In the genomic region with DNA sequence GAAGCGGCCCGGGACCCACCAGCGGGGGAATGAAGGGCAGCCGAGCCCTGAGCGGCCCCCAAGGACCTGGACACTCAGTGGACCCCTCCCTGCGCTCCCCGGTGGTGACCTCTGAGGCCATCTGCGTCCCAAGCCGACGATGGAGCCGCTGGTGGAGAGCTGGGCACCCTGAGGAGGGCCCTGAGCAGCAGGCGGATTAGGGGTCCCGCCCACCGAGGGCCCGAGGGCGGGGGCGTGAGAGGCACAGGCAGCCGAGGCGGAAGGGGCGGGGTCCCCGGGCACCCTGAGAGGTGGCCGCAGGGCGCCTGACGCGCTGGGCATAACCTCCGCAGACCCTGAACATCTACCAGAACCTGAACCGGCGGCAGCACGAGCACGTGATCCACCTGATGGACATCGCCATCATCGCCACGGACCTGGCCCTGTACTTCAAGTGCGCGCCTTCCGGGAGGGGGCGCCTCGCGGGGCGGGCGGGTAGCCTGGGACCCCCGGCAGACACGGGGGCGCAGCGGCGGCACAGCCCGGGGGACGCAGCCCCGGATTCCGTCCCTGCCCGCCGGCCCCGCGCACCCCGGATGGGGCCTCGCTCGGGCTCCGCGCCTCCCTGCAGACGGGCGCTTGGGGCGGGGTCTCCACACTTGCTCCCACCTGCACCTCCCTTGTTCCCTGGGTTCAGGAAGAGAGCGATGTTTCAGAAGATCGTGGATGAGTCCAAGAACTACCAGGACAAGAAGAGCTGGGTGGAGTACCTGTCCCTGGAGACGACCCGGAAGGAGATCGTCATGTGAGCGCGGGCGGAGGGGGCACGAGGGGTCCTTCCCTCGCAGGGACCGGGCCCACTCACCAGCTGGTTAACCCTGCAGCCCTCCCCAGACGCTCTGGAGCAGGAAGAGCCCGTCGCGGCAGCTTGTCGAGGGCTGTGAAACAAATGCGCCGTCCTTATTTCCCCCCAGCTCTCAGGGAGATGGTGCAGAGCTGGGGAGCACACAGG, we compare ENCODE assay signal across 1 cellular context.
TF ChIP-seq lines count a peak whose summit lies in the region.

No MANE protein-coding gene starts in this region.

TF ChIP-seq in WTC11, 78 proteins besides CTCF, POLR2A, EP300 and RAD21 (continued from another document and continues in another):
- TF ChIP-seq ZNF219 (CRISPR knock-in tag; IDR thresholded peaks at IDR 0.05; ENCODE audit: borderline replicate concordance) (0 out of 2 replicates have a peak, but pooled peaks have one; percentile 39), ZNF138 (CRISPR knock-in tag; conservative IDR thresholded peaks at IDR 0.05) (no peak), NFATC4 (CRISPR knock-in tag; IDR thresholded peaks at IDR 0.05) (no peak), TP53 (CRISPR knock-in tag; IDR thresholded peaks at IDR 0.05) (no peak), NFYB (CRISPR knock-in tag; conservative IDR thresholded peaks at IDR 0.05; ENCODE audit: low read depth) (no peak), TEAD1 (CRISPR knock-in tag; IDR thresholded peaks at IDR 0.05) (peak; percentile 66; the same call in 1 of the 2 replicates), RELA (CRISPR knock-in tag; IDR thresholded peaks at IDR 0.05; ENCODE audit: borderline replicate concordance) (no peak), SP1 (CRISPR knock-in tag; conservative IDR thresholded peaks at IDR 0.05) (peak; percentile 64; the same call in 1 of the 2 replicates), NR1H2 (CRISPR knock-in tag; IDR thresholded peaks at IDR 0.05) (no peak), ZNF232 (CRISPR knock-in tag; IDR thresholded peaks at IDR 0.05) (no peak), ZNF121 (CRISPR knock-in tag; IDR thresholded peaks at IDR 0.05) (no peak), ETV6 (CRISPR knock-in tag; IDR thresholded peaks at IDR 0.05) (no peak; the same call in 1 of the 2 replicates), TCF7 (CRISPR knock-in tag; IDR thresholded peaks at IDR 0.05; ENCODE audit: low read depth) (no peak), OVOL2 (CRISPR knock-in tag; IDR thresholded peaks at IDR 0.05; ENCODE audit: borderline replicate concordance) (no peak), CREB1 (CRISPR knock-in tag; IDR thresholded peaks at IDR 0.05) (no peak)
- TF ChIP-seq, protein P1, sequence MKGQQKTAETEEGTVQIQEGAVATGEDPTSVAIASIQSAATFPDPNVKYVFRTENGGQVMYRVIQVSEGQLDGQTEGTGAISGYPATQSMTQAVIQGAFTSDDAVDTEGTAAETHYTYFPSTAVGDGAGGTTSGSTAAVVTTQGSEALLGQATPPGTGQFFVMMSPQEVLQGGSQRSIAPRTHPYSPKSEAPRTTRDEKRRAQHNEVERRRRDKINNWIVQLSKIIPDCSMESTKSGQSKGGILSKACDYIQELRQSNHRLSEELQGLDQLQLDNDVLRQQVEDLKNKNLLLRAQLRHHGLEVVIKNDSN (CRISPR knock-in tag; IDR thresholded peaks at IDR 0.05): peak; percentile 73
- TF ChIP-seq, protein P2, sequence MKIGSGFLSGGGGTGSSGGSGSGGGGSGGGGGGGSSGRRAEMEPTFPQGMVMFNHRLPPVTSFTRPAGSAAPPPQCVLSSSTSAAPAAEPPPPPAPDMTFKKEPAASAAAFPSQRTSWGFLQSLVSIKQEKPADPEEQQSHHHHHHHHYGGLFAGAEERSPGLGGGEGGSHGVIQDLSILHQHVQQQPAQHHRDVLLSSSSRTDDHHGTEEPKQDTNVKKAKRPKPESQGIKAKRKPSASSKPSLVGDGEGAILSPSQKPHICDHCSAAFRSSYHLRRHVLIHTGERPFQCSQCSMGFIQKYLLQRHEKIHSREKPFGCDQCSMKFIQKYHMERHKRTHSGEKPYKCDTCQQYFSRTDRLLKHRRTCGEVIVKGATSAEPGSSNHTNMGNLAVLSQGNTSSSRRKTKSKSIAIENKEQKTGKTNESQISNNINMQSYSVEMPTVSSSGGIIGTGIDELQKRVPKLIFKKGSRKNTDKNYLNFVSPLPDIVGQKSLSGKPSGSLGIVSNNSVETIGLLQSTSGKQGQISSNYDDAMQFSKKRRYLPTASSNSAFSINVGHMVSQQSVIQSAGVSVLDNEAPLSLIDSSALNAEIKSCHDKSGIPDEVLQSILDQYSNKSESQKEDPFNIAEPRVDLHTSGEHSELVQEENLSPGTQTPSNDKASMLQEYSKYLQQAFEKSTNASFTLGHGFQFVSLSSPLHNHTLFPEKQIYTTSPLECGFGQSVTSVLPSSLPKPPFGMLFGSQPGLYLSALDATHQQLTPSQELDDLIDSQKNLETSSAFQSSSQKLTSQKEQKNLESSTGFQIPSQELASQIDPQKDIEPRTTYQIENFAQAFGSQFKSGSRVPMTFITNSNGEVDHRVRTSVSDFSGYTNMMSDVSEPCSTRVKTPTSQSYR (CRISPR knock-in tag; IDR thresholded peaks at IDR 0.05): no peak
- TF ChIP-seq, protein P3, sequence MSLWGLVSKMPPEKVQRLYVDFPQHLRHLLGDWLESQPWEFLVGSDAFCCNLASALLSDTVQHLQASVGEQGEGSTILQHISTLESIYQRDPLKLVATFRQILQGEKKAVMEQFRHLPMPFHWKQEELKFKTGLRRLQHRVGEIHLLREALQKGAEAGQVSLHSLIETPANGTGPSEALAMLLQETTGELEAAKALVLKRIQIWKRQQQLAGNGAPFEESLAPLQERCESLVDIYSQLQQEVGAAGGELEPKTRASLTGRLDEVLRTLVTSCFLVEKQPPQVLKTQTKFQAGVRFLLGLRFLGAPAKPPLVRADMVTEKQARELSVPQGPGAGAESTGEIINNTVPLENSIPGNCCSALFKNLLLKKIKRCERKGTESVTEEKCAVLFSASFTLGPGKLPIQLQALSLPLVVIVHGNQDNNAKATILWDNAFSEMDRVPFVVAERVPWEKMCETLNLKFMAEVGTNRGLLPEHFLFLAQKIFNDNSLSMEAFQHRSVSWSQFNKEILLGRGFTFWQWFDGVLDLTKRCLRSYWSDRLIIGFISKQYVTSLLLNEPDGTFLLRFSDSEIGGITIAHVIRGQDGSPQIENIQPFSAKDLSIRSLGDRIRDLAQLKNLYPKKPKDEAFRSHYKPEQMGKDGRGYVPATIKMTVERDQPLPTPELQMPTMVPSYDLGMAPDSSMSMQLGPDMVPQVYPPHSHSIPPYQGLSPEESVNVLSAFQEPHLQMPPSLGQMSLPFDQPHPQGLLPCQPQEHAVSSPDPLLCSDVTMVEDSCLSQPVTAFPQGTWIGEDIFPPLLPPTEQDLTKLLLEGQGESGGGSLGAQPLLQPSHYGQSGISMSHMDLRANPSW (CRISPR knock-in tag; conservative IDR thresholded peaks at IDR 0.05; ENCODE audit: low read depth): no peak
- TF ChIP-seq, protein P4, sequence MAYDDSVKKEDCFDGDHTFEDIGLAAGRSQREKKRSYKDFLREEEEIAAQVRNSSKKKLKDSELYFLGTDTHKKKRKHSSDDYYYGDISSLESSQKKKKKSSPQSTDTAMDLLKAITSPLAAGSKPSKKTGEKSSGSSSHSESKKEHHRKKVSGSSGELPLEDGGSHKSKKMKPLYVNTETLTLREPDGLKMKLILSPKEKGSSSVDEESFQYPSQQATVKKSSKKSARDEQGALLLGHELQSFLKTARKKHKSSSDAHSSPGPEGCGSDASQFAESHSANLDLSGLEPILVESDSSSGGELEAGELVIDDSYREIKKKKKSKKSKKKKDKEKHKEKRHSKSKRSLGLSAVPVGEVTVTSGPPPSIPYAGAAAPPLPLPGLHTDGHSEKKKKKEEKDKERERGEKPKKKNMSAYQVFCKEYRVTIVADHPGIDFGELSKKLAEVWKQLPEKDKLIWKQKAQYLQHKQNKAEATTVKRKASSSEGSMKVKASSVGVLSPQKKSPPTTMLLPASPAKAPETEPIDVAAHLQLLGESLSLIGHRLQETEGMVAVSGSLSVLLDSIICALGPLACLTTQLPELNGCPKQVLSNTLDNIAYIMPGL (CRISPR knock-in tag; IDR thresholded peaks at IDR 0.05): 0 out of 2 replicates have a peak, but pooled peaks have one; percentile 62
- TF ChIP-seq, protein P5, sequence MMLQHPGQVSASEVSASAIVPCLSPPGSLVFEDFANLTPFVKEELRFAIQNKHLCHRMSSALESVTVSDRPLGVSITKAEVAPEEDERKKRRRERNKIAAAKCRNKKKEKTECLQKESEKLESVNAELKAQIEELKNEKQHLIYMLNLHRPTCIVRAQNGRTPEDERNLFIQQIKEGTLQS (CRISPR knock-in tag; conservative IDR thresholded peaks at IDR 0.05): no peak
- TF ChIP-seq, protein P6, sequence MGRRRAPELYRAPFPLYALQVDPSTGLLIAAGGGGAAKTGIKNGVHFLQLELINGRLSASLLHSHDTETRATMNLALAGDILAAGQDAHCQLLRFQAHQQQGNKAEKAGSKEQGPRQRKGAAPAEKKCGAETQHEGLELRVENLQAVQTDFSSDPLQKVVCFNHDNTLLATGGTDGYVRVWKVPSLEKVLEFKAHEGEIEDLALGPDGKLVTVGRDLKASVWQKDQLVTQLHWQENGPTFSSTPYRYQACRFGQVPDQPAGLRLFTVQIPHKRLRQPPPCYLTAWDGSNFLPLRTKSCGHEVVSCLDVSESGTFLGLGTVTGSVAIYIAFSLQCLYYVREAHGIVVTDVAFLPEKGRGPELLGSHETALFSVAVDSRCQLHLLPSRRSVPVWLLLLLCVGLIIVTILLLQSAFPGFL (CRISPR knock-in tag; IDR thresholded peaks at IDR 0.05; ENCODE audit: borderline replicate concordance): no peak
- TF ChIP-seq, protein P7, sequence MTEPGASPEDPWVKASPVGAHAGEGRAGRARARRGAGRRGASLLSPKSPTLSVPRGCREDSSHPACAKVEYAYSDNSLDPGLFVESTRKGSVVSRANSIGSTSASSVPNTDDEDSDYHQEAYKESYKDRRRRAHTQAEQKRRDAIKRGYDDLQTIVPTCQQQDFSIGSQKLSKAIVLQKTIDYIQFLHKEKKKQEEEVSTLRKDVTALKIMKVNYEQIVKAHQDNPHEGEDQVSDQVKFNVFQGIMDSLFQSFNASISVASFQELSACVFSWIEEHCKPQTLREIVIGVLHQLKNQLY (CRISPR knock-in tag; IDR thresholded peaks at IDR 0.05): 0 out of 2 replicates have a peak, but pooled peaks have one; percentile 45
- TF ChIP-seq, protein P8, sequence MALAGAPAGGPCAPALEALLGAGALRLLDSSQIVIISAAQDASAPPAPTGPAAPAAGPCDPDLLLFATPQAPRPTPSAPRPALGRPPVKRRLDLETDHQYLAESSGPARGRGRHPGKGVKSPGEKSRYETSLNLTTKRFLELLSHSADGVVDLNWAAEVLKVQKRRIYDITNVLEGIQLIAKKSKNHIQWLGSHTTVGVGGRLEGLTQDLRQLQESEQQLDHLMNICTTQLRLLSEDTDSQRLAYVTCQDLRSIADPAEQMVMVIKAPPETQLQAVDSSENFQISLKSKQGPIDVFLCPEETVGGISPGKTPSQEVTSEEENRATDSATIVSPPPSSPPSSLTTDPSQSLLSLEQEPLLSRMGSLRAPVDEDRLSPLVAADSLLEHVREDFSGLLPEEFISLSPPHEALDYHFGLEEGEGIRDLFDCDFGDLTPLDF (CRISPR knock-in tag; IDR thresholded peaks at IDR 0.05): no peak
- TF ChIP-seq, protein P9, sequence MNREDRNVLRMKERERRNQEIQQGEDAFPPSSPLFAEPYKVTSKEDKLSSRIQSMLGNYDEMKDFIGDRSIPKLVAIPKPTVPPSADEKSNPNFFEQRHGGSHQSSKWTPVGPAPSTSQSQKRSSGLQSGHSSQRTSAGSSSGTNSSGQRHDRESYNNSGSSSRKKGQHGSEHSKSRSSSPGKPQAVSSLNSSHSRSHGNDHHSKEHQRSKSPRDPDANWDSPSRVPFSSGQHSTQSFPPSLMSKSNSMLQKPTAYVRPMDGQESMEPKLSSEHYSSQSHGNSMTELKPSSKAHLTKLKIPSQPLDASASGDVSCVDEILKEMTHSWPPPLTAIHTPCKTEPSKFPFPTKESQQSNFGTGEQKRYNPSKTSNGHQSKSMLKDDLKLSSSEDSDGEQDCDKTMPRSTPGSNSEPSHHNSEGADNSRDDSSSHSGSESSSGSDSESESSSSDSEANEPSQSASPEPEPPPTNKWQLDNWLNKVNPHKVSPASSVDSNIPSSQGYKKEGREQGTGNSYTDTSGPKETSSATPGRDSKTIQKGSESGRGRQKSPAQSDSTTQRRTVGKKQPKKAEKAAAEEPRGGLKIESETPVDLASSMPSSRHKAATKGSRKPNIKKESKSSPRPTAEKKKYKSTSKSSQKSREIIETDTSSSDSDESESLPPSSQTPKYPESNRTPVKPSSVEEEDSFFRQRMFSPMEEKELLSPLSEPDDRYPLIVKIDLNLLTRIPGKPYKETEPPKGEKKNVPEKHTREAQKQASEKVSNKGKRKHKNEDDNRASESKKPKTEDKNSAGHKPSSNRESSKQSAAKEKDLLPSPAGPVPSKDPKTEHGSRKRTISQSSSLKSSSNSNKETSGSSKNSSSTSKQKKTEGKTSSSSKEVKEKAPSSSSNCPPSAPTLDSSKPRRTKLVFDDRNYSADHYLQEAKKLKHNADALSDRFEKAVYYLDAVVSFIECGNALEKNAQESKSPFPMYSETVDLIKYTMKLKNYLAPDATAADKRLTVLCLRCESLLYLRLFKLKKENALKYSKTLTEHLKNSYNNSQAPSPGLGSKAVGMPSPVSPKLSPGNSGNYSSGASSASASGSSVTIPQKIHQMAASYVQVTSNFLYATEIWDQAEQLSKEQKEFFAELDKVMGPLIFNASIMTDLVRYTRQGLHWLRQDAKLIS (CRISPR knock-in tag; IDR thresholded peaks at IDR 0.05; ENCODE audit: borderline replicate concordance): no peak
- TF ChIP-seq, protein P10, sequence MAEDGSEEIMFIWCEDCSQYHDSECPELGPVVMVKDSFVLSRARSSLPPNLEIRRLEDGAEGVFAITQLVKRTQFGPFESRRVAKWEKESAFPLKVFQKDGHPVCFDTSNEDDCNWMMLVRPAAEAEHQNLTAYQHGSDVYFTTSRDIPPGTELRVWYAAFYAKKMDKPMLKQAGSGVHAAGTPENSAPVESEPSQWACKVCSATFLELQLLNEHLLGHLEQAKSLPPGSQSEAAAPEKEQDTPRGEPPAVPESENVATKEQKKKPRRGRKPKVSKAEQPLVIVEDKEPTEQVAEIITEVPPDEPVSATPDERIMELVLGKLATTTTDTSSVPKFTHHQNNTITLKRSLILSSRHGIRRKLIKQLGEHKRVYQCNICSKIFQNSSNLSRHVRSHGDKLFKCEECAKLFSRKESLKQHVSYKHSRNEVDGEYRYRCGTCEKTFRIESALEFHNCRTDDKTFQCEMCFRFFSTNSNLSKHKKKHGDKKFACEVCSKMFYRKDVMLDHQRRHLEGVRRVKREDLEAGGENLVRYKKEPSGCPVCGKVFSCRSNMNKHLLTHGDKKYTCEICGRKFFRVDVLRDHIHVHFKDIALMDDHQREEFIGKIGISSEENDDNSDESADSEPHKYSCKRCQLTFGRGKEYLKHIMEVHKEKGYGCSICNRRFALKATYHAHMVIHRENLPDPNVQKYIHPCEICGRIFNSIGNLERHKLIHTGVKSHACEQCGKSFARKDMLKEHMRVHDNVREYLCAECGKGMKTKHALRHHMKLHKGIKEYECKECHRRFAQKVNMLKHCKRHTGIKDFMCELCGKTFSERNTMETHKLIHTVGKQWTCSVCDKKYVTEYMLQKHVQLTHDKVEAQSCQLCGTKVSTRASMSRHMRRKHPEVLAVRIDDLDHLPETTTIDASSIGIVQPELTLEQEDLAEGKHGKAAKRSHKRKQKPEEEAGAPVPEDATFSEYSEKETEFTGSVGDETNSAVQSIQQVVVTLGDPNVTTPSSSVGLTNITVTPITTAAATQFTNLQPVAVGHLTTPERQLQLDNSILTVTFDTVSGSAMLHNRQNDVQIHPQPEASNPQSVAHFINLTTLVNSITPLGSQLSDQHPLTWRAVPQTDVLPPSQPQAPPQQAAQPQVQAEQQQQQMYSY (CRISPR knock-in tag; IDR thresholded peaks at IDR 0.05): no peak
